20 cellular contexts compared by ENCODE assay signal in genomic region chr17:42040818-42041217, GRCh38. TPM values are rescaled to one million over a fixed set of nuclear protein-coding genes. Genes with fewer than 3 reads are reported as not detected.
DNase-seq lines count a peak whose midpoint lies in the region; ATAC-seq, FAIRE-seq and TF ChIP-seq lines count a peak whose summit lies in the region.
"Had no signal": no experiment of that assay in that cellular context is flagged by ENCODE, and none has a peak within 500 bp of the region (broad histone marks: within the 10 kb centered on the region; RNA-seq: fewer than 3 reads in every experiment).

No MANE protein-coding gene starts in this region.

- H3K4me1 ChIP-seq in A549, result no peaks in the 10 kb centered on the region
- peaks cover 0 to 23% of the 10 kb centered on the region in 2 experiments; a peak in 2 of 5 replicates for H3K4me1 ChIP-seq in K562 (replicated peaks in 1 of 2; ENCODE audit: control insufficient read depth in 2 of 2, insufficient read depth in 2 of 2, low read length in 2 of 2)
- H3K4me1 ChIP-seq in neuronal stem cell (ENCODE audit: control insufficient read depth in 2 of 2, insufficient read depth in 1 of 2, low read depth in 1 of 2, low read length in 2 of 2), result peaks cover 6 to 15% of the 10 kb centered on the region in 2 donors

- POLR2A ChIA-PET in A549 (lab: Yijun Ruan, JAX), result no interaction called here
- POLR2A ChIA-PET in K562 (lab: Yijun Ruan, JAX), result interaction anchor here (0.9 to 1.9 kb wide), 5 partner anchors 9 to 23 kb away, joined by 3 to 8 read pairs (median 4); partner anchors contain the start of gene DNAJC7

- H3K27ac Mint-ChIP-seq in stimulated activated naive B cell treated with anti-CD40 and anti-IgM and Interleukin-4, amounts not matched to agents 10 μg/mL and 1 μg/mL and 100 μg/mL, for 72 hours, result no peak overlapping the region
- H3K27ac Mint-ChIP-seq: CD4-positive, alpha-beta T cell; GM23338 had no signal

- no peak overlapping the region for H3K4me3 Mint-ChIP-seq in stimulated activated naive B cell treated with anti-CD40 and anti-IgM and Interleukin-4, amounts not matched to agents 10 μg/mL and 1 μg/mL and 100 μg/mL, for 72 hours
- H3K4me3 Mint-ChIP-seq: CD4-positive, alpha-beta T cell; GM23338 had no signal

- H3K23ac ChIP-seq in neuronal stem cell (ENCODE audit: low read depth, low read length, poor library complexity), result no peak overlapping the region

- intact Hi-C loops in K562 (cut with micrococcal nuclease), result no loop called here

- peak overlapping the region; percentile 54 for H2BK12ac ChIP-seq in neuronal stem cell (ENCODE audit: low read length)

- TF ChIP-seq CTCF in A549 (IDR thresholded peaks at IDR 0.05) (no peak), K562 (IDR thresholded peaks at IDR 0.05 in 2 of 3, conservative IDR thresholded peaks at IDR 0.05 in 1 of 3; ENCODE audit: insufficient read depth in 2 of 3, low read depth in 1 of 3, low read length in 3 of 3) (no peak)

- BruUV-seq in K562 (replicated peaks; lab: Mats Ljungman, UMichigan), result no TSS peak

- no peak for TF ChIP-seq RAD21 in A549 (conservative IDR thresholded peaks at IDR 0.05 in 1 of 2, IDR thresholded peaks at IDR 0.05 in 1 of 2)
- no peak for TF ChIP-seq RAD21 in K562 (CRISPR knock-in tag; conservative IDR thresholded peaks at IDR 0.05 in 1 of 2, IDR thresholded peaks at IDR 0.05 in 1 of 2)

- no peak overlapping the region for H3K4me2 ChIP-seq in A549
- H3K4me2 ChIP-seq in K562 (ENCODE audit: insufficient read depth, low read length), result no peak overlapping the region
- H3K4me2 ChIP-seq in neuronal stem cell (ENCODE audit: insufficient read depth, low read length, poor library complexity, severe bottlenecking), result no peak overlapping the region
- H3K4me2 ChIP-seq: GM23338, KMS-11 had no signal

- no peak overlapping the region for H2AFZ ChIP-seq in K562 (ENCODE audit: low read depth, low read length)
- no peak overlapping the region for H2AFZ ChIP-seq in neuronal stem cell (ENCODE audit: low read length)
- H2AFZ ChIP-seq: GM23338 had no signal

- no peak overlapping the region for H2BK120ac ChIP-seq in neuronal stem cell (ENCODE audit: low read depth, low read length)

- FAIRE-seq in A549 (lab: Jason Lieb, UNC) (no peak), K562 (lab: Jason Lieb, UNC) (no peak)
- FAIRE-seq: GM12892, GM18507, H54 had no signal

- H4K91ac ChIP-seq in neuronal stem cell (ENCODE audit: low read depth, low read length, poor library complexity), result no peak overlapping the region

- H3K4me1 Mint-ChIP-seq in stimulated activated naive B cell treated with anti-CD40 and anti-IgM and Interleukin-4, amounts not matched to agents 10 μg/mL and 1 μg/mL and 100 μg/mL, for 72 hours, result no peaks in the 10 kb centered on the region

- H4K20me1 ChIP-seq in K562 (replicated peaks; ENCODE audit: control insufficient read depth, insufficient read depth, low read length), result no peaks in the 10 kb centered on the region

- no peak overlapping the region for H3K18ac ChIP-seq in neuronal stem cell (ENCODE audit: low read length)

- H3K27ac ChIP-seq in A549, result no peak overlapping the region
- H3K27ac ChIP-seq in K562 (ENCODE audit: extremely low read depth, low read depth, low read length), result no peak overlapping the region
- no peak overlapping the region for H3K27ac ChIP-seq in neuronal stem cell (replicated peaks; ENCODE audit: low read length)
- H3K27ac ChIP-seq in caudate nucleus (ENCODE audit: low read depth, low read length), result no peak overlapping the region
- H3K27ac ChIP-seq: C4-2B, HL-60, KMS-11 had no signal

- H2BK15ac ChIP-seq in neuronal stem cell (ENCODE audit: low read length), result no peak overlapping the region

- H4K8ac ChIP-seq in neuronal stem cell (ENCODE audit: low read depth, low read length), result peak overlapping the region; percentile 17

- H2BK5ac ChIP-seq in neuronal stem cell (ENCODE audit: low read length), result no peak overlapping the region

- WGBS in A549 (ENCODE audit: missing lambda C conversion rate), result 87% methylated on average over 10 of the region's 10 CpGs
- 62% methylated on average over 10 of the region's 10 CpGs for WGBS in K562 (ENCODE audit: insufficient coverage, low coverage, missing lambda C conversion rate)
- no CpG with 5 or more reads among the region's 10 CpGs for whole genome bisulfite sequencing in neuronal stem cell (ENCODE audit: extremely low coverage in 2 of 2, insufficient read length in 2 of 2, insufficient replicate concordance in 1 of 2), 2 donors

- no peaks in the 10 kb centered on the region for H3K36me3 Mint-ChIP-seq in stimulated activated naive B cell treated with anti-CD40 and anti-IgM and Interleukin-4, amounts not matched to agents 10 μg/mL and 1 μg/mL and 100 μg/mL, for 72 hours

- CTCF ChIA-PET in A549 (lab: Yijun Ruan, JAX), result interaction anchor here (0.9 to 22.6 kb wide), 11 partner anchors 8 to 89 kb away, joined by 3 to 346 read pairs (median 5); partner anchors contain the start of genes DNAJC7 and NKIRAS2
- CTCF ChIA-PET in K562 (lab: Yijun Ruan, JAX; ENCODE audit: low intra/inter-chr PET ratio), result no interaction called here

- DNase-seq in A549 (ENCODE audit: low read depth in 1 of 2, low spot score in 1 of 2) (no peak), K562 (ENCODE audit: extremely low read depth in 1 of 4, low spot score in 3 of 4) (no peak), neuronal stem cell (ENCODE audit: low spot score) (no peak), caudate nucleus (lab: John Stamatoyannopoulos, UW) (no peak)
- no peak for DNase-seq in stimulated activated naive B cell treated with anti-CD40 and anti-IgM and Interleukin-4, amounts not matched to agents 10 μg/mL and 1 μg/mL and 100 μg/mL, for 72 hours
- DNase-seq: AML-193; CD4-positive, alpha-beta T cell; DMS153; DMS79; GDM1; HCEC 1CT had no signal

- peaks cover 0 to 6% of the 10 kb centered on the region in 2 donors for H3K27me3 Mint-ChIP-seq in stimulated activated naive B cell treated with anti-CD40 and anti-IgM and Interleukin-4, amounts not matched to agents 10 μg/mL and 1 μg/mL and 100 μg/mL, for 72 hours

- H3K36me3 ChIP-seq in K562 (ENCODE audit: control insufficient read depth, insufficient read depth, low read length) (no peaks in the 10 kb centered on the region), neuronal stem cell (replicated peaks in 1 of 2; ENCODE audit: control insufficient read depth in 2 of 2, insufficient read depth in 2 of 2, low read length in 2 of 2) (peaks cover 0 to 2% of the 10 kb centered on the region in 2 donors)

- in situ Hi-C loops in K562 (cut with MboI), result no loop called here

- H3K9me3 ChIP-seq in A549 (no peaks in the 10 kb centered on the region), K562 (replicated peaks; ENCODE audit: control insufficient read depth, insufficient read depth, low read depth, low read length) (no peaks in the 10 kb centered on the region), neuronal stem cell (replicated peaks in 1 of 2; ENCODE audit: control insufficient read depth in 2 of 2, insufficient read depth in 1 of 2, low read depth in 1 of 2, low read length in 2 of 2) (no peaks in the 10 kb centered on the region)

- H3K79me1 ChIP-seq in neuronal stem cell (ENCODE audit: low read depth, low read length), result no peaks in the 10 kb centered on the region

- no peaks in the 10 kb centered on the region for H3K9me1 ChIP-seq in K562 (ENCODE audit: control insufficient read depth, insufficient read depth, low read length)

- no peak for TF ChIP-seq POLR2A in A549 (IDR thresholded peaks at IDR 0.05; ENCODE audit: low read length)
- no peak for TF ChIP-seq POLR2A in K562 (conservative IDR thresholded peaks at IDR 0.05)

- H3K4me3 ChIP-seq in A549 (no peak overlapping the region), K562 (no peak overlapping the region), neuronal stem cell (ENCODE audit: low read length in 2 of 2) (no peak overlapping the region)
- H3K4me3 ChIP-seq: GM23338 had no signal

- no peak overlapping the region for H3K14ac ChIP-seq in neuronal stem cell (ENCODE audit: low read length)

- ATAC-seq in A549 (peak; percentile 23 to 57; a peak in 4 of 6 replicates), K562 (peak; percentile 15; the same call in 1 of the 3 replicates)
- no peak for ATAC-seq in stimulated activated naive B cell treated with anti-CD40 and anti-IgM and Interleukin-4, amounts not matched to agents 10 μg/mL and 1 μg/mL and 100 μg/mL, for 72 hours (replicated peaks)

- H3K9ac ChIP-seq in K562 (ENCODE audit: insufficient read depth in 1 of 2, low read depth in 2 of 2, low read length in 2 of 2) (no peak overlapping the region; a peak in 1 of 4 replicates), neuronal stem cell (ENCODE audit: low read depth, low read length, poor library complexity) (no peak overlapping the region)
- H3K9ac ChIP-seq: KMS-11 had no signal

- no peak overlapping the region for H3K4ac ChIP-seq in neuronal stem cell (ENCODE audit: low read length)

- no peaks in the 10 kb centered on the region for H3K79me2 ChIP-seq in K562 (ENCODE audit: control insufficient read depth, insufficient read depth, low read length)

- H3K9me3 Mint-ChIP-seq in stimulated activated naive B cell treated with anti-CD40 and anti-IgM and Interleukin-4, amounts not matched to agents 10 μg/mL and 1 μg/mL and 100 μg/mL, for 72 hours, result no peaks in the 10 kb centered on the region
- H3K9me3 Mint-ChIP-seq: CD4-positive, alpha-beta T cell; GM23338 had no signal

- TF ChIP-seq EP300 in A549 (IDR thresholded peaks at IDR 0.05) (no peak), K562 (IDR thresholded peaks at IDR 0.05; ENCODE audit: low read length) (no peak)

- no peak overlapping the region for H2AK5ac ChIP-seq in neuronal stem cell (ENCODE audit: low read depth, low read length)

- H3K27me3 ChIP-seq in K562 (ENCODE audit: control insufficient read depth in 2 of 2, insufficient read depth in 2 of 2, low read length in 2 of 2) (no peaks in the 10 kb centered on the region), neuronal stem cell (ENCODE audit: control insufficient read depth in 3 of 3, insufficient read depth in 3 of 3, low read depth in 1 of 3, low read length in 3 of 3) (no peaks in the 10 kb centered on the region)

RNA-seq across cellular contexts. Expression of gene C17orf113, which starts 9.6 kb away (rescaled TPM):
- polyA plus RNA-seq in A549 (2011; rRNA removed), result 1.0 and 1.4 TPM in 2 replicates
- 0.56 and 0.87 TPM in 2 replicates for polyA plus RNA-seq in A549 (2012; cell fraction: cytosol; rRNA removed)
- polyA plus RNA-seq in A549 (2012; cell fraction: nucleus; rRNA removed), result 1.2 and 1.4 TPM in 2 replicates
- 0.55 to 0.80 TPM (median 0.67 TPM) in 3 replicates for polyA plus RNA-seq in A549 (2017; fragmentation: RNase III; extraction: RNeasy Plus Mini Kit Qiagen cat#74134 plus additional on column Dnase treatment)
- polyA minus RNA-seq in A549 (2011; rRNA and poly(A)+ RNA removed), result 1.5 and 1.8 TPM in 2 replicates
- 0.88 and 2.5 TPM in 2 replicates for total RNA-seq in K562 (2011; cell fraction: chromatin; rRNA removed; ENCODE audit: low replicate concordance)
- 1.8 and 2.0 TPM in 2 replicates for total RNA-seq in K562 (2011; cell fraction: nucleolus; rRNA removed)
- total RNA-seq in K562 (2011; cell fraction: nucleoplasm; rRNA removed), result 0.95 and 1.2 TPM in 2 replicates
- 0.78 and 0.86 TPM in 2 replicates for total RNA-seq in K562 (2014; rRNA removed)
- 0.22 and 0.29 TPM in 2 replicates for total RNA-seq in K562 (2014; rRNA removed; fragmentation: Illumina TruSeq; extraction: Trizol)
- total RNA-seq in K562 (2015; rRNA removed; fragmentation: Illumina TruSeq; extraction: Trizol), result 0.29 and 0.34 TPM in 2 replicates
- total RNA-seq in K562 (2021), result 1.1 and 1.2 TPM in 2 replicates
- 0.49 and 0.55 TPM in 2 replicates for polyA plus RNA-seq in K562 (2011; rRNA removed)
- polyA plus RNA-seq in K562 (2011; cell fraction: cytosol; rRNA removed), result 0.56 and 0.91 TPM in 2 replicates
- polyA plus RNA-seq in K562 (2011; cell fraction: nucleus; rRNA removed), result 0.65 and 1.1 TPM in 2 replicates
- 0.86 and 1.8 TPM in 2 replicates for polyA plus RNA-seq in K562 (2012)
- 0.31 and 0.61 TPM in 2 replicates for polyA plus RNA-seq in K562 (2014; fragmentation: Illumina TruSeq; extraction: Trizol)
- under 1 TPM; 0.10 to 0.17 TPM for polyA plus RNA-seq in K562 (2014; fragmentation: Nextera tagmentation; extraction: Ambion mirVana)
- 0.38 and 0.71 TPM in 2 replicates for polyA plus RNA-seq in K562 (2014; rRNA removed)
- 0.09 and 0.35 TPM in 2 replicates for polyA minus RNA-seq in K562 (2011; rRNA and poly(A)+ RNA removed)
- 0.64 and 0.67 TPM in 2 replicates for polyA minus RNA-seq in K562 (2011; cell fraction: cytosol; rRNA and poly(A)+ RNA removed)
- polyA minus RNA-seq in K562 (2011; cell fraction: nucleus; rRNA and poly(A)+ RNA removed), result 0.22 and 0.27 TPM in 2 replicates
- polyA plus RNA-seq in neuronal stem cell (2013, experiment 1 of 2), result 2.4 TPM
- 2.6 TPM for polyA plus RNA-seq in neuronal stem cell (2013, experiment 2 of 2)
- total RNA-seq: A172 had no signal

RNA-seq across cellular contexts. Expression of gene NKIRAS2, which starts 20.9 kb away (rescaled TPM):
- polyA plus RNA-seq in A549 (2011; rRNA removed), result 52.2 and 54.3 TPM in 2 replicates
- polyA plus RNA-seq in A549 (2012; cell fraction: cytosol; rRNA removed), result 65.0 and 77.2 TPM in 2 replicates
- 46.1 and 47.2 TPM in 2 replicates for polyA plus RNA-seq in A549 (2012; cell fraction: nucleus; rRNA removed)
- 44.1 to 48.0 TPM (median 45.2 TPM) in 3 replicates for polyA plus RNA-seq in A549 (2017; fragmentation: RNase III; extraction: RNeasy Plus Mini Kit Qiagen cat#74134 plus additional on column Dnase treatment)
- polyA minus RNA-seq in A549 (2011; rRNA and poly(A)+ RNA removed), result 37.4 and 42.0 TPM in 2 replicates
- total RNA-seq in K562 (2011; cell fraction: chromatin; rRNA removed; ENCODE audit: low replicate concordance), result 17.2 and 40.4 TPM in 2 replicates
- 28.6 and 34.4 TPM in 2 replicates for total RNA-seq in K562 (2011; cell fraction: nucleolus; rRNA removed)
- 33.1 and 41.8 TPM in 2 replicates for total RNA-seq in K562 (2011; cell fraction: nucleoplasm; rRNA removed)
- total RNA-seq in K562 (2014; rRNA removed), result 64.6 and 66.9 TPM in 2 replicates
- 17.9 and 18.7 TPM in 2 replicates for total RNA-seq in K562 (2014; rRNA removed; fragmentation: Illumina TruSeq; extraction: Trizol)
- total RNA-seq in K562 (2015; rRNA removed; fragmentation: Illumina TruSeq; extraction: Trizol), result 22.1 and 23.1 TPM in 2 replicates
- 37.8 and 45.5 TPM in 2 replicates for total RNA-seq in K562 (2021)
- 29.8 and 36.2 TPM in 2 replicates for polyA plus RNA-seq in K562 (2011; rRNA removed)
- 39.9 and 51.1 TPM in 2 replicates for polyA plus RNA-seq in K562 (2011; cell fraction: cytosol; rRNA removed)
- 23.3 and 30.8 TPM in 2 replicates for polyA plus RNA-seq in K562 (2011; cell fraction: nucleus; rRNA removed)
- 35.4 and 103 TPM in 2 replicates for polyA plus RNA-seq in K562 (2012)
- polyA plus RNA-seq in K562 (2014; fragmentation: Illumina TruSeq; extraction: Trizol), result 60.7 and 65.5 TPM in 2 replicates
- 10 to 100 TPM; 10.1 to 14.6 TPM for polyA plus RNA-seq in K562 (2014; fragmentation: Nextera tagmentation; extraction: Ambion mirVana)
- polyA plus RNA-seq in K562 (2014; rRNA removed), result 58.7 and 68.6 TPM in 2 replicates
- polyA minus RNA-seq in K562 (2011; rRNA and poly(A)+ RNA removed), result 18.3 and 23.9 TPM in 2 replicates
- polyA minus RNA-seq in K562 (2011; cell fraction: cytosol; rRNA and poly(A)+ RNA removed), result 18.9 and 19.3 TPM in 2 replicates
- 10.6 and 14.3 TPM in 2 replicates for polyA minus RNA-seq in K562 (2011; cell fraction: nucleus; rRNA and poly(A)+ RNA removed)
- 49.7 TPM for polyA plus RNA-seq in neuronal stem cell (2013, experiment 1 of 2)
- polyA plus RNA-seq in neuronal stem cell (2013, experiment 2 of 2), result 50.2 TPM

RNA-seq across cellular contexts. Expression of gene DNAJC7, which starts 23.6 kb away (rescaled TPM):
- polyA plus RNA-seq in A549 (2011; rRNA removed) (95.3 and 116 TPM in 2 replicates), A549 (2017; fragmentation: RNase III; extraction: RNeasy Plus Mini Kit Qiagen cat#74134 plus additional on column Dnase treatment) (140 to 161 TPM (median 148 TPM) in 3 replicates), K562 (2011; rRNA removed) (75.6 and 120 TPM in 2 replicates), K562 (2014; fragmentation: Illumina TruSeq; extraction: Trizol) (206 and 239 TPM in 2 replicates), K562 (2014; fragmentation: Nextera tagmentation; extraction: Ambion mirVana) (10 to 100 TPM; 85.8 to 94.3 TPM), K562 (2014; rRNA removed) (148 and 173 TPM in 2 replicates)
- 48.6 and 54.5 TPM in 2 replicates for polyA plus RNA-seq in A549 (2012; cell fraction: cytosol; rRNA removed)
- 18.1 and 33.8 TPM in 2 replicates for polyA plus RNA-seq in A549 (2012; cell fraction: nucleus; rRNA removed)
- polyA minus RNA-seq in A549 (2011; rRNA and poly(A)+ RNA removed), result 71.3 and 71.5 TPM in 2 replicates
- total RNA-seq in K562 (2011; cell fraction: chromatin; rRNA removed; ENCODE audit: low replicate concordance), result 180 and 244 TPM in 2 replicates
- total RNA-seq in K562 (2011; cell fraction: nucleolus; rRNA removed), result 111 and 117 TPM in 2 replicates
- 168 and 236 TPM in 2 replicates for total RNA-seq in K562 (2011; cell fraction: nucleoplasm; rRNA removed)
- total RNA-seq in K562 (2014; rRNA removed) (145 and 157 TPM in 2 replicates), K562 (2014; rRNA removed; fragmentation: Illumina TruSeq; extraction: Trizol) (262 and 288 TPM in 2 replicates), K562 (2015; rRNA removed; fragmentation: Illumina TruSeq; extraction: Trizol) (191 and 206 TPM in 2 replicates), K562 (2021) (149 and 153 TPM in 2 replicates)
- 29.9 and 31.1 TPM in 2 replicates for polyA plus RNA-seq in K562 (2011; cell fraction: cytosol; rRNA removed)
- 49.5 and 50.7 TPM in 2 replicates for polyA plus RNA-seq in K562 (2011; cell fraction: nucleus; rRNA removed)
- 172 and 176 TPM in 2 replicates for polyA plus RNA-seq in K562 (2012)
- polyA minus RNA-seq in K562 (2011; rRNA and poly(A)+ RNA removed), result 82.6 and 112 TPM in 2 replicates
- 46.2 and 60.0 TPM in 2 replicates for polyA minus RNA-seq in K562 (2011; cell fraction: cytosol; rRNA and poly(A)+ RNA removed)
- 49.0 and 75.2 TPM in 2 replicates for polyA minus RNA-seq in K562 (2011; cell fraction: nucleus; rRNA and poly(A)+ RNA removed)
- 57.3 TPM for polyA plus RNA-seq in neuronal stem cell (2013, experiment 1 of 2)
- polyA plus RNA-seq in neuronal stem cell (2013, experiment 2 of 2), result 54.2 TPM

RNA-seq across cellular contexts. Expression of gene ZNF385C, which starts 57.5 kb away (rescaled TPM):
- polyA plus RNA-seq in A549 (2011; rRNA removed) (0.61 and 0.86 TPM in 2 replicates), A549 (2017; fragmentation: RNase III; extraction: RNeasy Plus Mini Kit Qiagen cat#74134 plus additional on column Dnase treatment) (0.12 to 0.16 TPM (median 0.13 TPM) in 3 replicates), K562 (2011; rRNA removed) (0.35 and 0.42 TPM in 2 replicates), K562 (2014; fragmentation: Illumina TruSeq; extraction: Trizol) (0.28 and 0.29 TPM in 2 replicates), K562 (2014; fragmentation: Nextera tagmentation; extraction: Ambion mirVana) (under 1 TPM; 0.03 to 0.04 TPM), K562 (2014; rRNA removed) (0.15 and 0.74 TPM in 2 replicates)
- polyA plus RNA-seq in A549 (2012; cell fraction: cytosol; rRNA removed), result 0.17 and 0.31 TPM in 2 replicates
- polyA plus RNA-seq in A549 (2012; cell fraction: nucleus; rRNA removed), result 0.55 and 0.70 TPM in 2 replicates
- 0.08 and 0.34 TPM in 2 replicates for polyA minus RNA-seq in A549 (2011; rRNA and poly(A)+ RNA removed)
- 0.44 and 0.86 TPM in 2 replicates for total RNA-seq in K562 (2011; cell fraction: chromatin; rRNA removed; ENCODE audit: low replicate concordance)
- 0.79 and 0.83 TPM in 2 replicates for total RNA-seq in K562 (2011; cell fraction: nucleolus; rRNA removed)
- 0.73 and 1.5 TPM in 2 replicates for total RNA-seq in K562 (2011; cell fraction: nucleoplasm; rRNA removed)
- total RNA-seq in K562 (2014; rRNA removed) (0.20 TPM in 1 of 2 replicates, not detected in the other), K562 (2014; rRNA removed; fragmentation: Illumina TruSeq; extraction: Trizol) (0.16 and 0.25 TPM in 2 replicates), K562 (2015; rRNA removed; fragmentation: Illumina TruSeq; extraction: Trizol) (0.08 and 0.11 TPM in 2 replicates), K562 (2021) (0.22 and 0.34 TPM in 2 replicates)
- 0.48 and 0.63 TPM in 2 replicates for polyA plus RNA-seq in K562 (2011; cell fraction: cytosol; rRNA removed)
- 0.80 and 0.84 TPM in 2 replicates for polyA plus RNA-seq in K562 (2011; cell fraction: nucleus; rRNA removed)
- 0.25 and 1.9 TPM in 2 replicates for polyA plus RNA-seq in K562 (2012)
- polyA minus RNA-seq in K562 (2011; rRNA and poly(A)+ RNA removed), result 0.11 and 0.18 TPM in 2 replicates
- not detected in 2 replicates for polyA minus RNA-seq in K562 (2011; cell fraction: cytosol; rRNA and poly(A)+ RNA removed)
- not detected in 2 replicates for polyA minus RNA-seq in K562 (2011; cell fraction: nucleus; rRNA and poly(A)+ RNA removed)
- polyA plus RNA-seq in neuronal stem cell (2013, experiment 1 of 2), result 4.2 TPM
- 4.2 TPM for polyA plus RNA-seq in neuronal stem cell (2013, experiment 2 of 2)
- total RNA-seq: A172 had no signal
- polyA plus RNA-seq: BJ had no signal

Comparison
In these comparisons a context has a peak if more than half of its experiments do, and no peak if none do; other contexts are left out.
1. ATAC-seq: peak in A549 (2 of 2) and K562 (single experiment); none in stimulated activated naive B cell treated with anti-CD40 and anti-IgM and Interleukin-4, amounts not matched to agents 10 μg/mL and 1 μg/mL and 100 μg/mL, for 72 hours (0 of 2).